In genomic region chr20:5349448-5349847, GRCh38 we compare ENCODE assay signal across 22 cellular contexts. TPM values are rescaled to one million over a fixed set of nuclear protein-coding genes. Genes with fewer than 3 reads are reported as not detected.
A peak's percentile ranks its signal among the peaks of the same experiment; 100 is the strongest.
DNase-seq lines count a peak whose midpoint lies in the region; ATAC-seq and TF ChIP-seq lines count a peak whose summit lies in the region.
"Had no signal": no experiment of that assay in that cellular context is flagged by ENCODE, and none has a peak within 500 bp of the region (broad histone marks: within the 10 kb centered on the region; RNA-seq: fewer than 3 reads in every experiment).

No MANE protein-coding gene starts in this region.

- no peaks in the 10 kb centered on the region for H3K27me3 ChIP-seq in RWPE2 (ENCODE audit: insufficient read depth, poor library complexity, severe bottlenecking)
- H3K27me3 ChIP-seq: BLaER1 had no signal

- peak; percentile 64 for ATAC-seq in RWPE2 (ENCODE audit: low read depth)
- no peak for ATAC-seq in T-helper 17 cell
- ATAC-seq in GM21619 (IDR thresholded peaks at IDR 0.05; ENCODE audit: unreplicated experiment): no peak
- ATAC-seq: CD8-positive, alpha-beta T cell had no signal

- no peak overlapping the region for H3K27ac ChIP-seq in RWPE2 (ENCODE audit: poor library complexity, severe bottlenecking)
- peak overlapping the region; percentile 13 for H3K27ac ChIP-seq in epithelial cell of prostate
- H3K27ac ChIP-seq in substantia nigra (ENCODE audit: low read depth, low read length, poor library complexity, severe bottlenecking): no peak overlapping the region
- H3K27ac ChIP-seq: 22Rv1, BLaER1, SJCRH30 had no signal

- H3K36me3 ChIP-seq in RWPE2 (ENCODE audit: low read depth): no peaks in the 10 kb centered on the region
- H3K36me3 ChIP-seq: BLaER1, SJCRH30 had no signal

- peaks cover 7% of the 10 kb centered on the region for H3K4me1 Mint-ChIP-seq in activated CD4-positive, alpha-beta T cell treated with anti-CD3 and anti-CD28 coated beads, Interleukin-2, amount 10 ng/mL, durations not matched to agents 24 days and 14 days
- H3K4me1 Mint-ChIP-seq in T-helper 17 cell: no peaks in the 10 kb centered on the region

- peaks cover 10% of the 10 kb centered on the region for H3K4me1 ChIP-seq in RWPE2 (ENCODE audit: insufficient read depth, poor library complexity, severe bottlenecking)
- H3K4me1 ChIP-seq: SJCRH30 had no signal

- no peak overlapping the region for H3K27ac Mint-ChIP-seq in activated CD4-positive, alpha-beta T cell treated with anti-CD3 and anti-CD28 coated beads, Interleukin-2, amount 10 ng/mL, durations not matched to agents 24 days and 14 days
- H3K27ac Mint-ChIP-seq in T-helper 17 cell: no peak overlapping the region
- H3K27ac Mint-ChIP-seq: CD8-positive, alpha-beta T cell had no signal

- H3K9me3 Mint-ChIP-seq in activated CD4-positive, alpha-beta T cell treated with anti-CD3 and anti-CD28 coated beads, Interleukin-2, amount 10 ng/mL, durations not matched to agents 24 days and 14 days: peaks cover 4% of the 10 kb centered on the region
- H3K9me3 Mint-ChIP-seq: CD8-positive, alpha-beta T cell had no signal

- intact Hi-C loops in activated CD4-positive, alpha-beta T cell treated with anti-CD3 and anti-CD28 coated beads, Interleukin-2, amount 10 ng/mL, durations not matched to agents 24 days and 14 days (cut with micrococcal nuclease): no loop called here

- H3K4me3 ChIP-seq in RWPE2 (ENCODE audit: severe bottlenecking): no peak overlapping the region
- H3K4me3 ChIP-seq: BLaER1, SJCRH30 had no signal

- peak; percentile 28 for DNase-seq in activated CD4-positive, alpha-beta T cell treated with anti-CD3 and anti-CD28 coated beads, Interleukin-2, amount 10 ng/mL, durations not matched to agents 24 days and 14 days
- no peak for DNase-seq in activated CD4-positive, alpha-beta T cell treated with anti-CD3 and anti-CD28 coated beads, Interleukin-2, amount 50 U/mL, for 1 hour
- DNase-seq in RWPE2 (ENCODE audit: low spot score) (no peak), epithelial cell of prostate (ENCODE audit: low read depth, low spot score) (no peak), substantia nigra (lab: John Stamatoyannopoulos, UW) (no peak), T-helper 17 cell (no peak)
- no peak for DNase-seq in stimulated activated CD4-positive, alpha-beta T cell treated with anti-CD3 and anti-CD28 coated beads, Interleukin-1b, Interleukin-23, amount 100 ng/mL, for 48 hours
- DNase-seq: CD8-positive, alpha-beta T cell; DND-41; H7; NCI-H1417 treated with DMSO at 0.1 percent for 48 hours; NCI-H1930; NCI-H2171; NCI-H446 treated with DMSO at 0.1 percent for 48 hours; NK-92 treated with Interleukin-12 subunit alpha and Interleukin-12 subunit beta, amount 100 ng/mL, for 24 hours; RPMI8226; SJCRH30 had no signal

- H3K27me3 Mint-ChIP-seq in activated CD4-positive, alpha-beta T cell treated with anti-CD3 and anti-CD28 coated beads, Interleukin-2, amount 10 ng/mL, durations not matched to agents 24 days and 14 days: no peaks in the 10 kb centered on the region
- peaks cover 28% of the 10 kb centered on the region for H3K27me3 Mint-ChIP-seq in T-helper 17 cell

- H3K36me3 Mint-ChIP-seq in activated CD4-positive, alpha-beta T cell treated with anti-CD3 and anti-CD28 coated beads, Interleukin-2, amount 10 ng/mL, durations not matched to agents 24 days and 14 days (ENCODE audit: low read depth): no peaks in the 10 kb centered on the region
- H3K36me3 Mint-ChIP-seq in T-helper 17 cell (ENCODE audit: low read depth): no peaks in the 10 kb centered on the region
- H3K36me3 Mint-ChIP-seq: CD8-positive, alpha-beta T cell had no signal

- TF ChIP-seq CTCF in RWPE2 (IDR thresholded peaks at IDR 0.05; ENCODE audit: poor library complexity, severe bottlenecking): no peak

- H3K9me3 ChIP-seq in RWPE2 (ENCODE audit: severe bottlenecking): no peaks in the 10 kb centered on the region
- H3K9me3 ChIP-seq in T-helper 17 cell (ENCODE audit: control insufficient read depth, low read length, poor library complexity, severe bottlenecking): no peaks in the 10 kb centered on the region
- H3K9me3 ChIP-seq: SJCRH30 had no signal

- H3K4me3 Mint-ChIP-seq in activated CD4-positive, alpha-beta T cell treated with anti-CD3 and anti-CD28 coated beads, Interleukin-2, amount 10 ng/mL, durations not matched to agents 24 days and 14 days: no peak overlapping the region
- H3K4me3 Mint-ChIP-seq in T-helper 17 cell: no peak overlapping the region
- H3K4me3 Mint-ChIP-seq: CD8-positive, alpha-beta T cell had no signal

RNA-seq across cellular contexts. Expression of gene PROKR2, which starts 32.7 kb away (rescaled TPM):
- not detected in 2 replicates for total RNA-seq in activated CD4-positive, alpha-beta T cell treated with anti-CD3 and anti-CD28 coated beads, Interleukin-2, amount 10 ng/mL, durations not matched to agents 24 days and 14 days
- total RNA-seq in T-helper 17 cell: not detected
- total RNA-seq: CD8-positive, alpha-beta T cell; HT-29; OCI-LY7; SJCRH30 had no signal
